ENCODE assay signal across 9 cellular contexts in genomic region chr16:88533945-88534641, GRCh38. TPM values are rescaled to one million over a fixed set of nuclear protein-coding genes. Genes with fewer than 3 reads are reported as not detected.
A peak's percentile ranks its signal among the peaks of the same experiment; 100 is the strongest.
DNase-seq lines count a peak whose midpoint lies in the region; ATAC-seq and TF ChIP-seq lines count a peak whose summit lies in the region.
"Had no signal": no experiment of that assay in that cellular context is flagged by ENCODE, and none has a peak within 500 bp of the region (broad histone marks: within the 10 kb centered on the region; RNA-seq: fewer than 3 reads in every experiment).

No MANE protein-coding gene starts in this region.

- no peak overlapping the region for H3K4me2 ChIP-seq in MM.1S (ENCODE audit: low read depth, low read length)

- no peaks in the 10 kb centered on the region for H3K9me3 Mint-ChIP-seq in activated CD4-positive, alpha-beta memory T cell treated with anti-CD3 and anti-CD28 coated beads for 36 hours
- H3K9me3 Mint-ChIP-seq in memory B cell, result no peaks in the 10 kb centered on the region

- H3K27me3 ChIP-seq in MM.1S (replicated peaks; ENCODE audit: insufficient read depth, low read length) (no peaks in the 10 kb centered on the region), duodenal mucosa (ENCODE audit: control insufficient read depth in 1 of 2, insufficient read depth in 2 of 2, low read length in 2 of 2) (peaks cover 8 to 9% of the 10 kb centered on the region in 2 donors)

- H3K27ac ChIP-seq in MM.1S (ENCODE audit: low read length) (no peak overlapping the region), duodenal mucosa (ENCODE audit: low read depth, low read length) (peak overlapping the region; percentile 20)

- no peak for TF ChIP-seq CTCF in MM.1S (IDR thresholded peaks at IDR 0.05; ENCODE audit: low read length)

- no peak overlapping the region; the same call in 1 of the 2 replicates for H3K4me3 ChIP-seq in MM.1S (ENCODE audit: low read length)
- peak overlapping the region in 1 of 2 donors; percentile 54 for H3K4me3 ChIP-seq in duodenal mucosa (ENCODE audit: low read depth in 1 of 2, low read length in 2 of 2)

- DNase-seq in CD1c-positive myeloid dendritic cell (ENCODE audit: extremely low spot score), result peak; percentile 84
- peak; percentile 67 for DNase-seq in MM.1S
- DNase-seq in activated CD4-positive, alpha-beta memory T cell treated with anti-CD3 and anti-CD28 coated beads for 36 hours, result peak; percentile 76
- peak; percentile 76 to 77 for DNase-seq in memory B cell (ENCODE audit: low spot score in 2 of 2)
- peak; percentile 61 to 78 (median 65) for DNase-seq in stimulated activated CD4-positive, alpha-beta T cell treated with anti-CD3 and anti-CD28 coated beads, TNF-alpha, amount 100 ng/mL, for 48 hours (ENCODE audit: low read depth in 3 of 3)

- peaks cover 2% of the 10 kb centered on the region for H3K4me1 Mint-ChIP-seq in activated CD4-positive, alpha-beta memory T cell treated with anti-CD3 and anti-CD28 coated beads for 36 hours (ENCODE audit: low read depth)
- H3K4me1 Mint-ChIP-seq in memory B cell, result peaks cover 14% of the 10 kb centered on the region

- H3K4me1 ChIP-seq in MM.1S (ENCODE audit: low read length) (no peaks in the 10 kb centered on the region), duodenal mucosa (ENCODE audit: control insufficient read depth in 1 of 2, insufficient read depth in 2 of 2, low read length in 2 of 2) (peaks cover 7 to 10% of the 10 kb centered on the region in 2 donors)

- intact Hi-C loops in activated CD4-positive, alpha-beta memory T cell treated with anti-CD3 and anti-CD28 coated beads for 36 hours (cut with micrococcal nuclease), result no loop called here

- ATAC-seq in GM19467 (IDR thresholded peaks at IDR 0.05; ENCODE audit: unreplicated experiment) (peak; percentile 47), memory B cell (ENCODE audit: low read depth) (peak; percentile 88), HG02588 (IDR thresholded peaks at IDR 0.05; ENCODE audit: unreplicated experiment) (no peak)
- ATAC-seq: Panc1 had no signal

- H3K36me3 Mint-ChIP-seq in activated CD4-positive, alpha-beta memory T cell treated with anti-CD3 and anti-CD28 coated beads for 36 hours, result peaks cover 5% of the 10 kb centered on the region
- H3K36me3 Mint-ChIP-seq in memory B cell, result no peaks in the 10 kb centered on the region

- no peaks in the 10 kb centered on the region for H3K9me2 ChIP-seq in MM.1S (replicated peaks; ENCODE audit: insufficient read depth, low read length)

- H3K27ac Mint-ChIP-seq in activated CD4-positive, alpha-beta memory T cell treated with anti-CD3 and anti-CD28 coated beads for 36 hours, result no peak overlapping the region
- no peak overlapping the region for H3K27ac Mint-ChIP-seq in memory B cell

- H2AFZ ChIP-seq in MM.1S (ENCODE audit: low read length), result no peak overlapping the region

- no peaks in the 10 kb centered on the region for H3K27me3 Mint-ChIP-seq in activated CD4-positive, alpha-beta memory T cell treated with anti-CD3 and anti-CD28 coated beads for 36 hours
- H3K27me3 Mint-ChIP-seq in memory B cell, result no peaks in the 10 kb centered on the region

- H3K9ac ChIP-seq in MM.1S (ENCODE audit: low read length), result no peak overlapping the region
- no peak overlapping the region for H3K9ac ChIP-seq in duodenal mucosa (ENCODE audit: low read depth in 1 of 2, low read length in 2 of 2)

- H4K20me1 ChIP-seq in MM.1S (ENCODE audit: insufficient read depth, low read length), result no peaks in the 10 kb centered on the region

- H3K9me3 ChIP-seq in MM.1S (replicated peaks; ENCODE audit: insufficient read depth, low read length) (no peaks in the 10 kb centered on the region), duodenal mucosa (ENCODE audit: control insufficient read depth in 1 of 2, low read length in 2 of 2) (no peaks in the 10 kb centered on the region)

- no peaks in the 10 kb centered on the region for H3F3A ChIP-seq in MM.1S (ENCODE audit: insufficient read depth, low read length)

- H3K4me3 Mint-ChIP-seq in activated CD4-positive, alpha-beta memory T cell treated with anti-CD3 and anti-CD28 coated beads for 36 hours, result no peak overlapping the region
- peak overlapping the region; percentile 47 for H3K4me3 Mint-ChIP-seq in memory B cell

- H3K79me2 ChIP-seq in MM.1S (ENCODE audit: low read length), result no peaks in the 10 kb centered on the region

- H3K36me3 ChIP-seq in MM.1S (replicated peaks; ENCODE audit: insufficient read depth, low read length), result no peaks in the 10 kb centered on the region
- peaks cover 14 to 37% of the 10 kb centered on the region in 2 donors for H3K36me3 ChIP-seq in duodenal mucosa (ENCODE audit: control insufficient read depth in 1 of 2, insufficient read depth in 2 of 2, low read length in 2 of 2)

- POLR2A ChIA-PET in activated CD4-positive, alpha-beta memory T cell treated with anti-CD3 and anti-CD28 coated beads for 36 hours (lab: Charles Lee), result no interaction called here

- CTCF ChIA-PET in activated CD4-positive, alpha-beta memory T cell treated with anti-CD3 and anti-CD28 coated beads for 36 hours (lab: Charles Lee), result interaction anchor here (0.7 kb wide), 1 partner anchor 27 kb away, joined by 3 read pairs; no protein-coding TSS in a partner anchor

RNA-seq across cellular contexts. Expression of gene ZC3H18, which starts 36.1 kb away (rescaled TPM):
- 10 to 100 TPM; 72.0 to 72.7 TPM for total RNA-seq in activated CD4-positive, alpha-beta memory T cell treated with anti-CD3 and anti-CD28 coated beads for 36 hours
